ENCODE assay signal across 19 cellular contexts in the genomic region with DNA sequence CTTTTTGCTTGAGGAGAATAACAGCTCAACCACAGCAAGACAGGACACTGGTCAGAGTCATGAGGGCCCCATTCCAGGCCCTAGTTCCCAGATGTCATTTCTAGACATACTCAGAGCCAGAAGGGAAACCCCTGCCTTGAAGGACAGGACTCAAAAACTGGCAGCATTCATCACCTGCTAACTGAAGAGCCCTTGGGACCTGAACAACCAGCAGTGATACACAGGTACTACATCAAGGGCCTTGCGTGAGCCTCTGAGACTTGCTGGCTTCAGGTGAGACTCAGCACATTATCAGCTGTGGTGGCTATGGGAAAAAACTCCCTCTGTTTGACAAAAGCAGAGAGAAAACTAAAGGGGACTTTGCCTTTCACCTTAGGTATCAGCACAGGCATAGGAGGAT. TPM values are rescaled to one million over a fixed set of nuclear protein-coding genes. Genes with fewer than 3 reads are reported as not detected.
A peak's percentile ranks its signal among the peaks of the same experiment; 100 is the strongest.
DNase-seq lines count a peak whose midpoint lies in the region; ATAC-seq and TF ChIP-seq lines count a peak whose summit lies in the region.
"Had no signal": no experiment of that assay in that cellular context is flagged by ENCODE, and none has a peak within 500 bp of the region (broad histone marks: within the 10 kb centered on the region; RNA-seq: fewer than 3 reads in every experiment).

No MANE protein-coding gene starts in this region.

- H3K4me1 ChIP-seq in left lung (no peaks in the 10 kb centered on the region), upper lobe of right lung (no peaks in the 10 kb centered on the region)
- H3K4me1 ChIP-seq: BE2C, BLaER1, Caco-2 had no signal

- peak overlapping the region; percentile 52 for H3K27ac Mint-ChIP-seq in stimulated activated effector memory CD8-positive, alpha-beta T cell treated with anti-CD3 and anti-CD28 coated beads, Interleukin-12 subunit alpha, Interleukin-12 subunit beta, amount 100 ng/mL, for 72 hours
- H3K27ac Mint-ChIP-seq: CD14-positive monocyte had no signal

- H3K4me1 Mint-ChIP-seq in stimulated activated effector memory CD8-positive, alpha-beta T cell treated with anti-CD3 and anti-CD28 coated beads, Interleukin-12 subunit alpha, Interleukin-12 subunit beta, amount 100 ng/mL, for 72 hours: peaks cover 20% of the 10 kb centered on the region
- H3K4me1 Mint-ChIP-seq: CD14-positive monocyte had no signal

- H3K4me3 ChIP-seq in left lung: no peak overlapping the region
- H3K4me3 ChIP-seq in upper lobe of right lung: no peak overlapping the region
- H3K4me3 ChIP-seq: BLaER1 had no signal

- H3K36me3 Mint-ChIP-seq in stimulated activated effector memory CD8-positive, alpha-beta T cell treated with anti-CD3 and anti-CD28 coated beads, Interleukin-12 subunit alpha, Interleukin-12 subunit beta, amount 100 ng/mL, for 72 hours: peaks cover 5% of the 10 kb centered on the region

- H3K36me3 ChIP-seq in left lung (peaks cover 0 to 14% of the 10 kb centered on the region in 2 donors), upper lobe of right lung (no peaks in the 10 kb centered on the region)
- H3K36me3 ChIP-seq: BE2C had no signal

- peaks cover 7% of the 10 kb centered on the region for H3K9me3 Mint-ChIP-seq in stimulated activated effector memory CD8-positive, alpha-beta T cell treated with anti-CD3 and anti-CD28 coated beads, Interleukin-12 subunit alpha, Interleukin-12 subunit beta, amount 100 ng/mL, for 72 hours

- TF ChIP-seq CTCF in left lung (IDR thresholded peaks at IDR 0.05): no peak
- TF ChIP-seq CTCF in upper lobe of right lung (IDR thresholded peaks at IDR 0.05): no peak

- intact Hi-C loops in left lung (cut with DNase I): no loop called here
- intact Hi-C loops in upper lobe of right lung (cut with DNase I): no loop called here
- intact Hi-C loops in posterior cingulate gyrus (cut with DNase I): no loop called here

- DNase-seq in left lung (no peak), upper lobe of right lung (no peak), NCI-H2196 treated with DMSO at 0.1 percent for 48 hours (lab: John Stamatoyannopoulos, UW; ENCODE audit: unreplicated experiment) (no peak), posterior cingulate gyrus (no peak)
- DNase-seq in stimulated activated effector memory CD8-positive, alpha-beta T cell treated with anti-CD3 and anti-CD28 coated beads, Interleukin-12 subunit alpha, Interleukin-12 subunit beta, amount 100 ng/mL, for 72 hours (ENCODE audit: low spot score in 2 of 2): no peak
- DNase-seq in activated CD4-positive, alpha-beta T cell treated with anti-CD3 and anti-CD28 coated beads for 48 hours: no peak
- DNase-seq: 8988T; ACHN; BE2C; C1 segment of cervical spinal cord; Caco-2; Calu3; CD4-positive, alpha-beta memory T cell; CD4-positive, CD25-positive, alpha-beta regulatory T cell; CD8-positive, alpha-beta memory T cell; DMS79 treated with DMSO at 0.1 percent for 48 hours; GF-D8 had no signal

- H3K4me3 Mint-ChIP-seq in stimulated activated effector memory CD8-positive, alpha-beta T cell treated with anti-CD3 and anti-CD28 coated beads, Interleukin-12 subunit alpha, Interleukin-12 subunit beta, amount 100 ng/mL, for 72 hours: no peak overlapping the region
- H3K4me3 Mint-ChIP-seq: CD14-positive monocyte; CD4-positive, alpha-beta memory T cell; CD4-positive, CD25-positive, alpha-beta regulatory T cell; CD8-positive, alpha-beta memory T cell had no signal

- H3K27me3 ChIP-seq in left lung (no peaks in the 10 kb centered on the region), upper lobe of right lung (no peaks in the 10 kb centered on the region)
- H3K27me3 ChIP-seq: BE2C, BLaER1 had no signal

- ATAC-seq in left lung: peak; percentile 50
- no peak for ATAC-seq in stimulated activated effector memory CD8-positive, alpha-beta T cell treated with anti-CD3 and anti-CD28 coated beads, Interleukin-12 subunit alpha, Interleukin-12 subunit beta, amount 100 ng/mL, for 72 hours
- peak; percentile 10 for ATAC-seq in upper lobe of right lung

- H3K27ac ChIP-seq in left lung (no peak overlapping the region), upper lobe of right lung (no peak overlapping the region)
- H3K27ac ChIP-seq: BLaER1 had no signal

- H3K9me3 ChIP-seq in left lung (peaks cover 0 to 19% of the 10 kb centered on the region in 2 donors), upper lobe of right lung (no peaks in the 10 kb centered on the region)
- H3K9me3 ChIP-seq: BE2C had no signal

RNA-seq across cellular contexts. Expression of gene TMEM267, which starts 22.6 kb away (rescaled TPM):
- total RNA-seq in left lung: 10 to 100 TPM; 13.2 to 13.8 TPM
- total RNA-seq in upper lobe of right lung: 12.0 TPM

RNA-seq across cellular contexts. Expression of gene CCL28, which starts 48.9 kb away (rescaled TPM):
- 1 to 10 TPM; 5.3 to 6.4 TPM for total RNA-seq in left lung
- total RNA-seq in upper lobe of right lung: 7.7 TPM

RNA-seq across cellular contexts. Expression of gene C5orf34, which starts 53.9 kb away (rescaled TPM):
- 1 to 10 TPM; 1.8 to 2.2 TPM for total RNA-seq in left lung
- 2.6 TPM for total RNA-seq in upper lobe of right lung
